ENCODE assay signal across 11 cellular contexts in genomic region chr1:108117908-108118902, GRCh38.
A peak's percentile ranks its signal among the peaks of the same experiment; 100 is the strongest.
DNase-seq lines count a peak whose midpoint lies in the region; ATAC-seq, FAIRE-seq and TF ChIP-seq lines count a peak whose summit lies in the region.
"Had no signal": no experiment of that assay in that cellular context is flagged by ENCODE, and none has a peak within 500 bp of the region (broad histone marks: within the 10 kb centered on the region; RNA-seq: fewer than 3 reads in every experiment).

No MANE protein-coding gene starts in this region.

- H3K4me3 Mint-ChIP-seq in activated CD8-positive, alpha-beta T cell treated with anti-CD3 and anti-CD28 coated beads for 36 hours, result no peak overlapping the region
- no peak overlapping the region for H3K4me3 Mint-ChIP-seq in activated CD8-positive, alpha-beta T cell treated with anti-CD3 and anti-CD28 coated beads, Interleukin-2, amount 10 ng/mL, durations not matched to agents 7 days and 5 days
- H3K4me3 Mint-ChIP-seq: B cell had no signal

- H3K36me3 Mint-ChIP-seq in activated CD8-positive, alpha-beta T cell treated with anti-CD3 and anti-CD28 coated beads for 36 hours (ENCODE audit: low read depth), result no peaks in the 10 kb centered on the region
- no peaks in the 10 kb centered on the region for H3K36me3 Mint-ChIP-seq in activated CD8-positive, alpha-beta T cell treated with anti-CD3 and anti-CD28 coated beads, Interleukin-2, amount 10 ng/mL, durations not matched to agents 7 days and 5 days (ENCODE audit: low read depth)

- no peak overlapping the region for H3K27ac Mint-ChIP-seq in activated CD8-positive, alpha-beta T cell treated with anti-CD3 and anti-CD28 coated beads for 36 hours
- no peak overlapping the region for H3K27ac Mint-ChIP-seq in activated CD8-positive, alpha-beta T cell treated with anti-CD3 and anti-CD28 coated beads, Interleukin-2, amount 10 ng/mL, durations not matched to agents 7 days and 5 days
- H3K27ac Mint-ChIP-seq: B cell had no signal

- H3K4me3 ChIP-seq in bronchial epithelial cell (ENCODE audit: low read depth, low read length), result no peak overlapping the region
- H3K4me3 ChIP-seq in osteoblast (ENCODE audit: insufficient read depth, low read length), result no peak overlapping the region
- H3K4me3 ChIP-seq: stomach had no signal

- intact Hi-C loops in activated CD8-positive, alpha-beta T cell treated with anti-CD3 and anti-CD28 coated beads for 36 hours (cut with micrococcal nuclease), result no loop called here

- no peak overlapping the region for H3K27ac ChIP-seq in osteoblast (ENCODE audit: low read depth, low read length)
- H3K27ac ChIP-seq: stomach had no signal

- no peaks in the 10 kb centered on the region for H3K9me3 ChIP-seq in osteoblast (ENCODE audit: low read depth, low read length)
- H3K9me3 ChIP-seq: stomach had no signal

- H3K79me2 ChIP-seq in osteoblast (ENCODE audit: insufficient read depth, low read length), result no peaks in the 10 kb centered on the region

- no peak for TF ChIP-seq CTCF in activated CD8-positive, alpha-beta T cell treated with anti-CD3 and anti-CD28 coated beads for 36 hours (IDR thresholded peaks at IDR 0.05)
- TF ChIP-seq CTCF in bronchial epithelial cell (IDR thresholded peaks at IDR 0.05; ENCODE audit: insufficient read depth, low read length, severe bottlenecking) (no peak), osteoblast (IDR thresholded peaks at IDR 0.05; ENCODE audit: extremely low read depth, low read depth, low read length) (no peak)

- H3K27me3 ChIP-seq in bronchial epithelial cell (ENCODE audit: control insufficient read depth, insufficient read depth, low read length) (no peaks in the 10 kb centered on the region), osteoblast (ENCODE audit: insufficient read depth, low read length) (peaks cover 14% of the 10 kb centered on the region)

- H3K27me3 Mint-ChIP-seq in activated CD8-positive, alpha-beta T cell treated with anti-CD3 and anti-CD28 coated beads for 36 hours, result no peaks in the 10 kb centered on the region
- H3K27me3 Mint-ChIP-seq in activated CD8-positive, alpha-beta T cell treated with anti-CD3 and anti-CD28 coated beads, Interleukin-2, amount 10 ng/mL, durations not matched to agents 7 days and 5 days (ENCODE audit: low read depth), result peaks cover 12% of the 10 kb centered on the region

- FAIRE-seq in bronchial epithelial cell (lab: Jason Lieb, UNC), result peak; percentile 40

- no peaks in the 10 kb centered on the region for H4K20me1 ChIP-seq in osteoblast (ENCODE audit: insufficient read depth, low read length)

- CTCF ChIA-PET in activated CD8-positive, alpha-beta T cell treated with anti-CD3 and anti-CD28 coated beads for 36 hours (lab: Charles Lee), result interaction anchor here (0.8 to 4.4 kb wide), 6 partner anchors 9 to 335 kb away, joined by 3 to 38 read pairs (median 4); no protein-coding TSS in a partner anchor
- CTCF ChIA-PET in activated CD8-positive, alpha-beta T cell treated with anti-CD3 and anti-CD28 coated beads, Interleukin-2, amount 10 ng/mL, durations not matched to agents 7 days and 5 days (lab: Charles Lee), result interaction anchor here (1.0 to 4.3 kb wide), 5 partner anchors 11 to 338 kb away, joined by 3 to 28 read pairs (median 4); no protein-coding TSS in a partner anchor

- no peaks in the 10 kb centered on the region for H3K4me1 ChIP-seq in osteoblast (ENCODE audit: insufficient read depth, low read length)
- H3K4me1 ChIP-seq: stomach had no signal

- POLR2A ChIA-PET in activated CD8-positive, alpha-beta T cell treated with anti-CD3 and anti-CD28 coated beads for 36 hours (lab: Charles Lee), result no interaction called here
- POLR2A ChIA-PET in activated CD8-positive, alpha-beta T cell treated with anti-CD3 and anti-CD28 coated beads, Interleukin-2, amount 10 ng/mL, durations not matched to agents 7 days and 5 days (lab: Charles Lee), result no interaction called here

- DNase-seq in activated CD8-positive, alpha-beta T cell treated with anti-CD3 and anti-CD28 coated beads for 36 hours, result peak; percentile 11
- DNase-seq in activated CD8-positive, alpha-beta T cell treated with anti-CD3 and anti-CD28 coated beads, Interleukin-2, amount 10 ng/mL, durations not matched to agents 7 days and 5 days, result no peak
- DNase-seq in NCI-H226, result peak; percentile 68
- no peak for DNase-seq in bronchial epithelial cell (ENCODE audit: low read depth)
- DNase-seq in osteoblast (ENCODE audit: insufficient read length, low spot score, missing footprints), result peak; percentile 73
- DNase-seq: NCI-H69, stomach had no signal

- ATAC-seq in activated CD8-positive, alpha-beta T cell treated with anti-CD3 and anti-CD28 coated beads for 36 hours, result no peak
- ATAC-seq in activated CD8-positive, alpha-beta T cell treated with anti-CD3 and anti-CD28 coated beads, Interleukin-2, amount 10 ng/mL, durations not matched to agents 7 days and 5 days, result no peak
- ATAC-seq in GM21515 (IDR thresholded peaks at IDR 0.05; ENCODE audit: unreplicated experiment), result no peak
- no peak for ATAC-seq in GM19328 (IDR thresholded peaks at IDR 0.05; ENCODE audit: unreplicated experiment)
- ATAC-seq in HG02759 (IDR thresholded peaks at IDR 0.05; ENCODE audit: unreplicated experiment), result no peak

- no peaks in the 10 kb centered on the region for H3K36me3 ChIP-seq in bronchial epithelial cell (ENCODE audit: control insufficient read depth, insufficient read depth, low read length)
- H3K36me3 ChIP-seq in osteoblast (ENCODE audit: insufficient read depth, low read length), result no peaks in the 10 kb centered on the region
- H3K36me3 ChIP-seq: stomach had no signal

- no peaks in the 10 kb centered on the region for H3K9me3 Mint-ChIP-seq in activated CD8-positive, alpha-beta T cell treated with anti-CD3 and anti-CD28 coated beads for 36 hours
- no peaks in the 10 kb centered on the region for H3K9me3 Mint-ChIP-seq in activated CD8-positive, alpha-beta T cell treated with anti-CD3 and anti-CD28 coated beads, Interleukin-2, amount 10 ng/mL, durations not matched to agents 7 days and 5 days (ENCODE audit: insufficient read depth)

- H3K4me1 Mint-ChIP-seq in activated CD8-positive, alpha-beta T cell treated with anti-CD3 and anti-CD28 coated beads for 36 hours (ENCODE audit: low read depth), result peaks cover 11% of the 10 kb centered on the region
- peaks cover 6% of the 10 kb centered on the region for H3K4me1 Mint-ChIP-seq in activated CD8-positive, alpha-beta T cell treated with anti-CD3 and anti-CD28 coated beads, Interleukin-2, amount 10 ng/mL, durations not matched to agents 7 days and 5 days (ENCODE audit: low read depth)

- H2AFZ ChIP-seq in osteoblast (ENCODE audit: low read length), result peak overlapping the region; percentile 57

- no peak overlapping the region for H3K4me2 ChIP-seq in osteoblast (ENCODE audit: insufficient read depth, low read length)

Comparison
In these comparisons a context has a peak if more than half of its experiments do, and no peak if none do; other contexts are left out.
1. DNase-seq: peak in activated CD8-positive, alpha-beta T cell treated with anti-CD3 and anti-CD28 coated beads for 36 hours (single experiment), NCI-H226 (single experiment) and osteoblast (single experiment); none in activated CD8-positive, alpha-beta T cell treated with anti-CD3 and anti-CD28 coated beads, Interleukin-2, amount 10 ng/mL, durations not matched to agents 7 days and 5 days (single experiment) and bronchial epithelial cell (single experiment).